1 cellular context compared by ENCODE assay signal in genomic region chr2:182360012-182360662, GRCh38.
TF ChIP-seq lines count a peak whose summit lies in the region.

No MANE protein-coding gene starts in this region.

TF ChIP-seq in HepG2, 621 proteins besides CTCF, POLR2A, EP300 and RAD21 (continued from another document):
- TF ChIP-seq MYC (CRISPR knock-in tag; IDR thresholded peaks at IDR 0.05; ENCODE audit: borderline replicate concordance) = no peak
- TF ChIP-seq MXD4 (CRISPR knock-in tag; IDR thresholded peaks at IDR 0.05) = no peak
- TF ChIP-seq RERE (CRISPR knock-in tag; IDR thresholded peaks at IDR 0.05; ENCODE audit: low read depth) = no peak
- no peak for TF ChIP-seq SNAI1 (CRISPR knock-in tag; IDR thresholded peaks at IDR 0.05; ENCODE audit: borderline replicate concordance)
- no peak for TF ChIP-seq NAIF1 (CRISPR knock-in tag; IDR thresholded peaks at IDR 0.05; ENCODE audit: borderline replicate concordance)
- TF ChIP-seq ZBTB20 (CRISPR knock-in tag; IDR thresholded peaks at IDR 0.05; ENCODE audit: borderline replicate concordance, low read depth) = no peak
